ENCODE assay signal across 1 cellular context in the genomic region with DNA sequence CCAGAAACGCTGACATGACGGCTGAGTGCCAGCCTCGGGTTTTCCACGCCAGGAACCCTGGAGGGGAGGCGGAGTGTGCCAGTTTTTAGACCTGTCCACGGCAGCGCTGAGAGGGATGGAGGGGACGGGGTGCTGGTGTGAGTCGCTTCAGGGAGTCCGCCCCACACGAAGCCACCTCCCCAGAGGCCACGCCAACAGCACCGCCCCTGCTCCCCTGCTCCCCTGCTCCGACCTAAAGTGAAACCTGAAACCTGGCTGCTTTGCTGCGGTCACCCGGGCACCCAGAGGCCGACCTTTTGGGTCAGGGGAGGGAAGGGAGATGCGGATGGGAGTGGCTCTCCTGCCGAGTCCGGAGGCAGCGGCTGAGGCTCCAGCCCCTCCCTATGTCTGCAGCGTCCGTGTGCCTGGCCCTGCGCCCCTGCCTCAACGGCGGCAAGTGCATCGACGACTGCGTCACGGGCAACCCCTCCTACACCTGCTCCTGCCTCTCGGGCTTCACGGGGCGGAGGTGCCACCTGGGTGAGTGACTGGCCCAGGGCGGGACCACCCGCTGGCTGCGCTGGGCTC.
TF ChIP-seq lines count a peak whose summit lies in the region.

No MANE protein-coding gene starts in this region.

TF ChIP-seq in H1, 55 proteins besides CTCF, POLR2A, EP300 and RAD21:
- TF ChIP-seq ASH2L (IDR thresholded peaks at IDR 0.05; ENCODE audit: low read length) (peak; percentile 31), CREB1 (IDR thresholded peaks at IDR 0.05) (0 out of 2 replicates have a peak, but pooled peaks have one; percentile 39), BRCA1 (IDR thresholded peaks at IDR 0.05; ENCODE audit: low read depth, low read length) (no peak), GABPA (IDR thresholded peaks at IDR 0.05; ENCODE audit: borderline replicate concordance, insufficient read depth, low read length) (peak; percentile 33; the same call in 1 of the 2 replicates), SUZ12 (IDR thresholded peaks at IDR 0.05; ENCODE audit: low read length) (peak; percentile 27; the same call in 1 of the 2 replicates), RNF2 (IDR thresholded peaks at IDR 0.05; ENCODE audit: borderline replicate concordance, low read depth, low read length, missing control alignments, poor library complexity, severe bottlenecking) (peak; percentile 24), POLR2AphosphoS5 (IDR thresholded peaks at IDR 0.05; ENCODE audit: low read depth, low read length) (no peak), TBP (IDR thresholded peaks at IDR 0.05; ENCODE audit: low read depth, low read length) (no peak), KDM4A (IDR thresholded peaks at IDR 0.05; ENCODE audit: low read depth, low read length, severe bottlenecking) (peak; percentile 62), TAF1 (IDR thresholded peaks at IDR 0.05; ENCODE audit: low read depth, low read length) (0 out of 2 replicates have a peak, but pooled peaks have one; percentile 37), SAP30 (IDR thresholded peaks at IDR 0.05; ENCODE audit: insufficient read depth, insufficient replicate concordance, low read length) (peak; percentile 36)
- TF ChIP-seq, protein P1, sequence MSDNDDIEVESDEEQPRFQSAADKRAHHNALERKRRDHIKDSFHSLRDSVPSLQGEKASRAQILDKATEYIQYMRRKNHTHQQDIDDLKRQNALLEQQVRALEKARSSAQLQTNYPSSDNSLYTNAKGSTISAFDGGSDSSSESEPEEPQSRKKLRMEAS (IDR thresholded peaks at IDR 0.05) = peak; percentile 56; the same call in 1 of the 2 replicates
